9 cellular contexts compared by ENCODE assay signal in the genomic region with DNA sequence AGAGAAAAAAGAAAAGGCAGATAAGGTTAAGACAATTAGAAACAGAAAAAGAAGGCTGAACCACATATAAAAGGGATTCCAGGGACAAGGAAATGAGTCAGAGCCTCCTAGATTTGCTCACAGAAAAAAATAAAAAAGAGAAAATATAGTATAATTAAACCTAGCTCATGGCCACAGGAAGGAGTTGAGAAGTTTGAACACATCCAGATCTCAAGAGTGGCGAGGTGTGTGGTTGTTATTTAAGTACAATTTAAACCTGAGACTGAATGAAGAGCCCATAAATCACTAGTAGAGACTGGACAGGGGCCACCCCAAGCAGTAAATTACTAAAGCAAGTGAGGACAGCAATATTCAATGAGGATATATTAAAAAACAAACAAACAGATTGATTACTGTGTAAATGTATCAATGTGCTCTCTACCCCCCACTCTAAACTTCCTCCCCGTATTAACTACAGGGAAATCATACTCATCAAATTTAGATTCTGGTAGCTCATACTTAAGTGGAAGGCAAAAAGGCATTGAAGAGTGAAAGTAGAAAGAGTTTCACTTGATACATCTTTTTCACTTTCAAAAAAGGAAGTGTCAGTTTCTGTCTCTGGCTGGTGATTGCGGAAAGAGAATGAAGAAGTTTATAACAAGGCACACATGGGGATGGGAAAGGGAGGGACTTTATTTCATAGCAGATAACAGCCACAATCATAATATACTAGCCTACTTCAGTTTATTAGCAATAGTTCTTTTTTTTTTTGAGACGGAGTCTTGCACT. TPM values are rescaled to one million over a fixed set of nuclear protein-coding genes. Genes with fewer than 3 reads are reported as not detected.
DNase-seq lines count a peak whose midpoint lies in the region; ATAC-seq and TF ChIP-seq lines count a peak whose summit lies in the region.
"Had no signal": no experiment of that assay in that cellular context is flagged by ENCODE, and none has a peak within 500 bp of the region (broad histone marks: within the 10 kb centered on the region; RNA-seq: fewer than 3 reads in every experiment).

No MANE protein-coding gene starts in this region.

- H3K4me2 ChIP-seq in GM23338 = no peak overlapping the region

- H3K36me3 Mint-ChIP-seq in activated CD4-positive, alpha-beta T cell treated with anti-CD3 and anti-CD28 coated beads for 36 hours (ENCODE audit: low read depth) = no peaks in the 10 kb centered on the region
- H3K36me3 Mint-ChIP-seq in GM23338 (ENCODE audit: low read depth) = peaks cover 7% of the 10 kb centered on the region; the same call in 2 of the 3 replicates

- H3K4me3 ChIP-seq in fibroblast of the aortic adventitia (ENCODE audit: low read depth, low read length) (no peak overlapping the region), GM23338 (no peak overlapping the region)

- no peaks in the 10 kb centered on the region for H3K9me2 ChIP-seq in GM23338 (ENCODE audit: insufficient read depth)

- intact Hi-C loops in activated CD4-positive, alpha-beta T cell treated with anti-CD3 and anti-CD28 coated beads for 36 hours (cut with DNase I, micrococcal nuclease) = loop anchor here in 1 of 2 experiments (10.0 kb wide), 1 partner anchor 581 kb away; a partner anchor contains a TSS

- DNase-seq in activated CD4-positive, alpha-beta T cell treated with anti-CD3 and anti-CD28 coated beads for 36 hours = no peak
- no peak for DNase-seq in activated CD4-positive, alpha-beta T cell treated with anti-CD3 and anti-CD28 coated beads, Interleukin-2, amount 50 U/mL, for 4 hours
- DNase-seq in NOMO-1 treated with DMSO at 0.1 percent for 48 hours (lab: John Stamatoyannopoulos, UW; ENCODE audit: unreplicated experiment) (peak; percentile 90), fibroblast of the aortic adventitia (ENCODE audit: low read depth) (peak; percentile 56), superior temporal gyrus (ENCODE audit: extremely low spot score) (no peak), GM23338 (ENCODE audit: low spot score) (no peak)
- DNase-seq in activated CD4-positive, CD25-positive, alpha-beta regulatory T cell treated with anti-CD3 and anti-CD28 coated beads, Interleukin-2, amount 50 U/mL, for 72 hours = no peak

- H3K79me2 ChIP-seq in GM23338 (replicated peaks; ENCODE audit: insufficient read depth) = no peaks in the 10 kb centered on the region

- ATAC-seq in activated CD4-positive, alpha-beta T cell treated with anti-CD3 and anti-CD28 coated beads for 36 hours = peak; percentile 95
- ATAC-seq in HG02798 (IDR thresholded peaks at IDR 0.05; ENCODE audit: poor library complexity, unreplicated experiment) (peak; percentile 74), GM23338 (no peak)

- H4K20me1 ChIP-seq in GM23338 (replicated peaks; ENCODE audit: insufficient read depth) = no peaks in the 10 kb centered on the region

- peak overlapping the region; percentile 31 for H3K27ac Mint-ChIP-seq in activated CD4-positive, alpha-beta T cell treated with anti-CD3 and anti-CD28 coated beads for 36 hours
- no peak overlapping the region for H3K27ac Mint-ChIP-seq in GM23338

- H3K4me1 ChIP-seq in GM23338 (ENCODE audit: insufficient read depth) = no peaks in the 10 kb centered on the region

- CTCF ChIA-PET in activated CD4-positive, alpha-beta T cell treated with anti-CD3 and anti-CD28 coated beads for 36 hours (lab: Charles Lee) = interaction anchor here (0.6 to 2.8 kb wide), 12 partner anchors 8 to 505 kb away, joined by 3 to 29 read pairs (median 4); no protein-coding TSS in a partner anchor

- no peak overlapping the region for H3K27ac ChIP-seq in GM23338 (ENCODE audit: low read depth)
- H3K27ac ChIP-seq: C4-2B had no signal

- no peaks in the 10 kb centered on the region for H3K27me3 Mint-ChIP-seq in activated CD4-positive, alpha-beta T cell treated with anti-CD3 and anti-CD28 coated beads for 36 hours
- no peaks in the 10 kb centered on the region for H3K27me3 Mint-ChIP-seq in GM23338 (ENCODE audit: insufficient read depth, low read depth, poor library complexity)

- TF ChIP-seq CTCF in fibroblast of the aortic adventitia (IDR thresholded peaks at IDR 0.05; ENCODE audit: insufficient read depth, low read length) (no peak), GM23338 (conservative IDR thresholded peaks at IDR 0.05; ENCODE audit: low read depth in 2 of 2) (no peak)

- H3K9me3 Mint-ChIP-seq in activated CD4-positive, alpha-beta T cell treated with anti-CD3 and anti-CD28 coated beads for 36 hours (ENCODE audit: low read depth) = no peaks in the 10 kb centered on the region
- peaks cover 21% of the 10 kb centered on the region for H3K9me3 Mint-ChIP-seq in GM23338

- no peak overlapping the region for H2AFZ ChIP-seq in GM23338

- no peaks in the 10 kb centered on the region for H3F3A ChIP-seq in GM23338 (replicated peaks; ENCODE audit: low read depth)

- H3K4me1 Mint-ChIP-seq in activated CD4-positive, alpha-beta T cell treated with anti-CD3 and anti-CD28 coated beads for 36 hours = peaks cover 13% of the 10 kb centered on the region
- no peaks in the 10 kb centered on the region for H3K4me1 Mint-ChIP-seq in GM23338

- POLR2A ChIA-PET in activated CD4-positive, alpha-beta T cell treated with anti-CD3 and anti-CD28 coated beads for 36 hours (lab: Charles Lee) = interaction anchor here (0.6 to 1.2 kb wide), 7 partner anchors 8 to 1520 kb away, joined by 3 to 6 read pairs (median 4); no protein-coding TSS in a partner anchor

- no peaks in the 10 kb centered on the region for H3K36me3 ChIP-seq in GM23338 (ENCODE audit: insufficient read depth)

- H3K27me3 ChIP-seq in GM23338 (ENCODE audit: insufficient read depth) = no peaks in the 10 kb centered on the region

- no peak overlapping the region for H3K4me3 Mint-ChIP-seq in activated CD4-positive, alpha-beta T cell treated with anti-CD3 and anti-CD28 coated beads for 36 hours
- H3K4me3 Mint-ChIP-seq in GM23338 = no peak overlapping the region

TF ChIP-seq in GM23338, 12 proteins besides CTCF, POLR2A, EP300 and RAD21 (continues in another document):
- no peak for TF ChIP-seq STAT1 (IDR thresholded peaks at IDR 0.05; ENCODE audit: unreplicated experiment)
- TF ChIP-seq EZH2phosphoT487 (IDR thresholded peaks at IDR 0.05; ENCODE audit: unreplicated experiment) = no peak
- TF ChIP-seq, protein P1, sequence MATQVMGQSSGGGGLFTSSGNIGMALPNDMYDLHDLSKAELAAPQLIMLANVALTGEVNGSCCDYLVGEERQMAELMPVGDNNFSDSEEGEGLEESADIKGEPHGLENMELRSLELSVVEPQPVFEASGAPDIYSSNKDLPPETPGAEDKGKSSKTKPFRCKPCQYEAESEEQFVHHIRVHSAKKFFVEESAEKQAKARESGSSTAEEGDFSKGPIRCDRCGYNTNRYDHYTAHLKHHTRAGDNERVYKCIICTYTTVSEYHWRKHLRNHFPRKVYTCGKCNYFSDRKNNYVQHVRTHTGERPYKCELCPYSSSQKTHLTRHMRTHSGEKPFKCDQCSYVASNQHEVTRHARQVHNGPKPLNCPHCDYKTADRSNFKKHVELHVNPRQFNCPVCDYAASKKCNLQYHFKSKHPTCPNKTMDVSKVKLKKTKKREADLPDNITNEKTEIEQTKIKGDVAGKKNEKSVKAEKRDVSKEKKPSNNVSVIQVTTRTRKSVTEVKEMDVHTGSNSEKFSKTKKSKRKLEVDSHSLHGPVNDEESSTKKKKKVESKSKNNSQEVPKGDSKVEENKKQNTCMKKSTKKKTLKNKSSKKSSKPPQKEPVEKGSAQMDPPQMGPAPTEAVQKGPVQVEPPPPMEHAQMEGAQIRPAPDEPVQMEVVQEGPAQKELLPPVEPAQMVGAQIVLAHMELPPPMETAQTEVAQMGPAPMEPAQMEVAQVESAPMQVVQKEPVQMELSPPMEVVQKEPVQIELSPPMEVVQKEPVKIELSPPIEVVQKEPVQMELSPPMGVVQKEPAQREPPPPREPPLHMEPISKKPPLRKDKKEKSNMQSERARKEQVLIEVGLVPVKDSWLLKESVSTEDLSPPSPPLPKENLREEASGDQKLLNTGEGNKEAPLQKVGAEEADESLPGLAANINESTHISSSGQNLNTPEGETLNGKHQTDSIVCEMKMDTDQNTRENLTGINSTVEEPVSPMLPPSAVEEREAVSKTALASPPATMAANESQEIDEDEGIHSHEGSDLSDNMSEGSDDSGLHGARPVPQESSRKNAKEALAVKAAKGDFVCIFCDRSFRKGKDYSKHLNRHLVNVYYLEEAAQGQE (IDR thresholded peaks at IDR 0.05; ENCODE audit: unreplicated experiment) = no peak
- TF ChIP-seq EZH2 (IDR thresholded peaks at IDR 0.05; ENCODE audit: low read depth, unreplicated experiment) = no peak

RNA-seq across cellular contexts. Expression of a gene that starts 49.3 kb away (rescaled TPM):
- 10 to 100 TPM; 33.9 to 44.5 TPM for total RNA-seq in activated CD4-positive, alpha-beta T cell treated with anti-CD3 and anti-CD28 coated beads for 36 hours
- total RNA-seq in fibroblast of the aortic adventitia (ENCODE audit: low replicate concordance) = 23.6 and 47.6 TPM in 2 replicates
- total RNA-seq in GM23338 (2014; rRNA removed; shearing (Covaris generic)) = 37.9 and 40.8 TPM in 2 replicates
- polyA plus RNA-seq in GM23338 (2016; fragmentation: Nextera tagmentation; extraction: Ambion mirVana) = 12.8 and 13.8 TPM in 2 replicates

Comparison
In these comparisons a context has a peak if more than half of its experiments do, and no peak if none do; other contexts are left out.
1. DNase-seq: peak in NOMO-1 treated with DMSO at 0.1 percent for 48 hours (single experiment) and fibroblast of the aortic adventitia (single experiment); none in activated CD4-positive, alpha-beta T cell treated with anti-CD3 and anti-CD28 coated beads for 36 hours (single experiment), activated CD4-positive, alpha-beta T cell treated with anti-CD3 and anti-CD28 coated beads, Interleukin-2, amount 50 U/mL, for 4 hours (0 of 2), superior temporal gyrus (single experiment), GM23338 (single experiment) and activated CD4-positive, CD25-positive, alpha-beta regulatory T cell treated with anti-CD3 and anti-CD28 coated beads, Interleukin-2, amount 50 U/mL, for 72 hours (single experiment).